In the genomic region with DNA sequence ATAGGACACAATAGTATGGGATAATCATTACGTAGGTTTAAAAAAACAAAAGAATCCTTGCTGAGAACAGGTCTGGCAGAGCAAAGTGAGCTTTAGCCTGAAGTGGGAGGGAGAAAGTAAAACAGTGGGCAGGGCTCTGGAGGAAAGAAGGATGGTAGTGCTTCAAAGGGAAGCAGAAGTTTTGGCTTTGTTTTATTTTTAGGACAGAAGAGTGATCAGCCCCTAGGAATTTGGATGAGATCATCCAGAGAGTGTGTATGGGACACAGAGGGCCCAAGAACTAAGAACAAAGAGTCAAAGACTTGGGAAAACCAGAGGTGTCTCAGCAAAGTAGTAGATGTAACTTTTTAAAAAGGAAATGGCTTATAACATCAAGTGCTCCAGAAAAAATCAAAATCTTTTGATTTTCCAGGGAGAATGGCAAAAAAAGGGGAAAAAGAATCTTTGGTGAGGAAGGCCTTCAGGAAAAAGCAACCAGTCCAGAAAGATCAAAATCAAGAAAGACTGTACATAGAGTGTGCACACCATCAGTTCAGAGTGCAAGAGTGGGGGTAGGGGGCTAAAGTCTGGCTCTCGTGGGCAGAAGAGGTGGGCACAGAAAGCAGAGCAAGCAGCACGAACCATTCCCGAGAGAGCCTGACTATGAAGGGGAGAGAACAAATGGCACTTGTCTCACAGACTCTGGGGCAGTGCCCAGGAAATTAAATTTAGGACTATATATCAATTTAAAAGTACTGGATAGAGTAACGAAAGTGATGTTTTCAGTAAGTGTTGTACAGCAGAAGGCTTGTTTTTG, we compare ENCODE assay signal across 8 cellular contexts. TPM values are rescaled to one million over a fixed set of nuclear protein-coding genes. Genes with fewer than 3 reads are reported as not detected.
DNase-seq lines count a peak whose midpoint lies in the region; ATAC-seq and TF ChIP-seq lines count a peak whose summit lies in the region.

No MANE protein-coding gene starts in this region.

- peaks cover 2% of the 10 kb centered on the region for H3K27me3 Mint-ChIP-seq in neural progenitor cell (ENCODE audit: insufficient read depth, low read depth)

- DNase-seq in PC-3 (peak; percentile 64), fibroblast of gingiva (ENCODE audit: low read depth) (peak; percentile 66), neural progenitor cell (ENCODE audit: low spot score) (peak; percentile 51), NCI-H2107 (lab: John Stamatoyannopoulos, UW) (no peak)
- no peak for DNase-seq in effector CD4-positive, alpha-beta T cell
- no peak for DNase-seq in stimulated activated CD8-positive, alpha-beta memory T cell treated with anti-CD3 and anti-CD28 coated beads, Interleukin-4, amount 100 ng/mL, for 48 hours

- POLR2A ChIA-PET in PC-3 (lab: Charles Lee; ENCODE audit: unreplicated experiment), result no interaction called here

- H2AFZ ChIP-seq in PC-3 (ENCODE audit: low read length) (no peak overlapping the region), neural progenitor cell (replicated peaks) (no peak overlapping the region)

- H3K4me3 ChIP-seq in BLaER1 treated with 17β-estradiol and CSF1 and Interleukin-3, amounts not matched to agents 10 nM and 100 nM, result no peak overlapping the region
- H3K4me3 ChIP-seq in PC-3 (ENCODE audit: low read length), result no peak overlapping the region
- H3K4me3 ChIP-seq in neural progenitor cell, result no peak overlapping the region

- peaks cover 4 to 27% (median 14%) of the 10 kb centered on the region in 11 experiments; a peak in 20 of 22 replicates for H3K36me3 ChIP-seq in BLaER1 treated with 17β-estradiol and CSF1 and Interleukin-3, amounts not matched to agents 10 nM and 100 nM
- H3K36me3 ChIP-seq in PC-3 (ENCODE audit: low read depth, low read length) (no peaks in the 10 kb centered on the region), neural progenitor cell (no peaks in the 10 kb centered on the region)

- H3K9me2 ChIP-seq in PC-3 (replicated peaks; ENCODE audit: low read length), result no peaks in the 10 kb centered on the region

- H3K27ac Mint-ChIP-seq in neural progenitor cell, result peak overlapping the region; percentile 87

- H3K9me3 Mint-ChIP-seq in neural progenitor cell, result peaks cover 2% of the 10 kb centered on the region

- no peaks in the 10 kb centered on the region for H3F3A ChIP-seq in PC-3 (ENCODE audit: low read length, unreplicated experiment)
- H3F3A ChIP-seq in neural progenitor cell (ENCODE audit: low read depth), result peaks cover 24% of the 10 kb centered on the region

- peak; percentile 77 for ATAC-seq in PC-3
- no peak for ATAC-seq in HG03196 (IDR thresholded peaks at IDR 0.05; ENCODE audit: unreplicated experiment)

- H3K4me3 Mint-ChIP-seq in neural progenitor cell, result no peak overlapping the region

- CTCF ChIA-PET in PC-3 (lab: Charles Lee), result no interaction called here

- H3K4me1 Mint-ChIP-seq in neural progenitor cell, result peaks cover 34% of the 10 kb centered on the region

- peaks cover 36 to 57% (median 48%) of the 10 kb centered on the region in 10 experiments for H3K4me1 ChIP-seq in BLaER1 treated with 17β-estradiol and CSF1 and Interleukin-3, amounts not matched to agents 10 nM and 100 nM
- H3K4me1 ChIP-seq in PC-3 (ENCODE audit: insufficient read depth, low read length), result peaks cover 9% of the 10 kb centered on the region
- H3K4me1 ChIP-seq in neural progenitor cell, result peaks cover 36% of the 10 kb centered on the region

- BruUV-seq in PC-3 (replicated peaks; lab: Mats Ljungman, UMichigan), result no TSS peak

- intact Hi-C loops in PC-3 (cut with micrococcal nuclease), result no loop called here

- no peaks in the 10 kb centered on the region; a peak in 1 of 22 replicates for H3K9me3 ChIP-seq in BLaER1 treated with 17β-estradiol and CSF1 and Interleukin-3, amounts not matched to agents 10 nM and 100 nM (replicated peaks in 1 of 11)
- H3K9me3 ChIP-seq in PC-3 (ENCODE audit: low read length) (no peaks in the 10 kb centered on the region), neural progenitor cell (ENCODE audit: low read depth) (no peaks in the 10 kb centered on the region)

- peaks cover 78 to 100% (median 100%) of the 10 kb centered on the region in 11 experiments for H4K20me1 ChIP-seq in BLaER1 treated with 17β-estradiol and CSF1 and Interleukin-3, amounts not matched to agents 10 nM and 100 nM
- H4K20me1 ChIP-seq in PC-3 (ENCODE audit: low read length) (no peaks in the 10 kb centered on the region; the same call in 1 of the 2 replicates), neural progenitor cell (ENCODE audit: low read depth) (peaks cover 95% of the 10 kb centered on the region)

- TF ChIP-seq CTCF in PC-3 (conservative IDR thresholded peaks at IDR 0.05; ENCODE audit: low read depth, low read length) (no peak), neural progenitor cell (IDR thresholded peaks at IDR 0.05) (no peak)

- peaks cover 9% of the 10 kb centered on the region for H3K36me3 Mint-ChIP-seq in neural progenitor cell

- peak overlapping the region in 9 of 11 experiments; percentile 11 to 59 (median 46); a peak in 13 of 22 replicates for H3K27ac ChIP-seq in BLaER1 treated with 17β-estradiol and CSF1 and Interleukin-3, amounts not matched to agents 10 nM and 100 nM
- H3K27ac ChIP-seq in PC-3 (ENCODE audit: low read length) (peak overlapping the region; percentile 45), neural progenitor cell (peak overlapping the region; percentile 73)

- no peaks in the 10 kb centered on the region for H3K27me3 ChIP-seq in BLaER1 treated with 17β-estradiol and CSF1 and Interleukin-3, amounts not matched to agents 10 nM and 100 nM
- H3K27me3 ChIP-seq in PC-3 (ENCODE audit: low read length) (no peaks in the 10 kb centered on the region), neural progenitor cell (no peaks in the 10 kb centered on the region)

- H3K79me2 ChIP-seq in PC-3 (ENCODE audit: low read length) (peaks cover 68% of the 10 kb centered on the region), neural progenitor cell (ENCODE audit: low read depth) (peaks cover 100% of the 10 kb centered on the region)

- peak overlapping the region in 4 of 11 experiments; percentile 15 to 62 (median 26); a peak in 5 of 22 replicates for H3K9ac ChIP-seq in BLaER1 treated with 17β-estradiol and CSF1 and Interleukin-3, amounts not matched to agents 10 nM and 100 nM
- no peak overlapping the region for H3K9ac ChIP-seq in PC-3 (ENCODE audit: low read length)
- peak overlapping the region; percentile 29 for H3K9ac ChIP-seq in neural progenitor cell

- H3K4me2 ChIP-seq in BLaER1 treated with 17β-estradiol and CSF1 and Interleukin-3, amounts not matched to agents 10 nM and 100 nM, result peak overlapping the region; percentile 27 to 87 (median 62)
- 0 out of 2 replicates have a peak overlapping the region, but pooled peaks have one; percentile 27 for H3K4me2 ChIP-seq in PC-3 (ENCODE audit: low read length)
- peak overlapping the region; percentile 62 for H3K4me2 ChIP-seq in neural progenitor cell

RNA-seq across cellular contexts. Expression of a gene that starts 30.1 kb away (rescaled TPM):
- total RNA-seq in PC-3 (2014; rRNA removed) (25.1 and 32.8 TPM in 2 replicates), neural progenitor cell (ENCODE audit: low replicate concordance) (44.7 and 61.4 TPM in 2 replicates)

Comparison
In these comparisons a context has a peak if more than half of its experiments do, and no peak if none do; other contexts are left out.
1. DNase-seq: peak in PC-3 (single experiment), fibroblast of gingiva (single experiment) and neural progenitor cell (single experiment); none in effector CD4-positive, alpha-beta T cell (single experiment), stimulated activated CD8-positive, alpha-beta memory T cell treated with anti-CD3 and anti-CD28 coated beads, Interleukin-4, amount 100 ng/mL, for 48 hours (single experiment) and NCI-H2107 (single experiment).
2. Peak in every context shown above with its lines, with median percentiles within 50 percentile points of each other: H3K27ac ChIP-seq and H3K4me2 ChIP-seq.